In genomic region chr12:115916910-115917668, GRCh38 we compare ENCODE assay signal across 8 cellular contexts.
DNase-seq lines count a peak whose midpoint lies in the region; ATAC-seq and TF ChIP-seq lines count a peak whose summit lies in the region.

No MANE protein-coding gene starts in this region.

- H3K4me3 ChIP-seq in HEK293 (ENCODE audit: low read depth, low read length) (peak overlapping the region; percentile 15), mucosa of descending colon (no peak overlapping the region)

- no peaks in the 10 kb centered on the region for H3K4me1 ChIP-seq in HEK293 (ENCODE audit: control insufficient read depth, insufficient read depth, low read length)
- H3K4me1 ChIP-seq in mucosa of descending colon (ENCODE audit: low read depth): peaks cover 5% of the 10 kb centered on the region

- no peaks in the 10 kb centered on the region for H3K4me1 Mint-ChIP-seq in endothelial cell (ENCODE audit: unreplicated experiment)

- POLR2A ChIA-PET in HEK293 (lab: Yijun Ruan, JAX): no interaction called here

- peak; percentile 100 for ATAC-seq in mucosa of descending colon
- no peak for ATAC-seq in GM18517 (IDR thresholded peaks at IDR 0.05; ENCODE audit: unreplicated experiment)

- intact Hi-C loops in mucosa of descending colon (cut with DNase I, micrococcal nuclease): loop anchor here (5.0 to 10.0 kb wide), 2 partner anchors 1255 to 1932 kb away; no protein-coding TSS in a partner anchor

- H3K36me3 ChIP-seq in HEK293 (ENCODE audit: control insufficient read depth in 2 of 2, insufficient read depth in 1 of 2, low read length in 2 of 2) (no peaks in the 10 kb centered on the region), mucosa of descending colon (ENCODE audit: low read depth) (no peaks in the 10 kb centered on the region)

- no peaks in the 10 kb centered on the region for H3K9me3 ChIP-seq in HEK293 (ENCODE audit: control insufficient read depth, insufficient read depth, low read depth, low read length)
- no peaks in the 10 kb centered on the region for H3K9me3 ChIP-seq in mucosa of descending colon

- peaks cover 4% of the 10 kb centered on the region for H3K27me3 Mint-ChIP-seq in endothelial cell (ENCODE audit: unreplicated experiment)

- TF ChIP-seq CTCF in HEK293 (tag by site-specific recombination; IDR thresholded peaks at IDR 0.05) (peak; percentile 93), endothelial cell (IDR thresholded peaks at IDR 0.05; ENCODE audit: unreplicated experiment) (peak; percentile 99), mucosa of descending colon (IDR thresholded peaks at IDR 0.05) (peak; percentile 84)

- CTCF ChIA-PET in HEK293 (lab: Yijun Ruan, JAX): interaction anchor here (0.5 to 2.4 kb wide), 35 partner anchors 8 to 1750 kb away, joined by 3 to 15 read pairs (median 3); partner anchors contain the start of gene TBX3

- no peak overlapping the region for H3K27ac Mint-ChIP-seq in endothelial cell (ENCODE audit: unreplicated experiment)

- DNase-seq in DMS53 treated with DMSO at 0.1 percent for 48 hours (lab: John Stamatoyannopoulos, UW; ENCODE audit: unreplicated experiment) (peak; percentile 68), NCI-H2171 (lab: John Stamatoyannopoulos, UW) (peak; percentile 38), endothelial cell (ENCODE audit: low spot score) (peak; percentile 73), mucosa of descending colon (peak; percentile 67 to 85 (median 80))
- DNase-seq in activated CD8-positive, alpha-beta memory T cell treated with anti-CD3 and anti-CD28 coated beads for 4 hours (ENCODE audit: low read depth in 2 of 2): peak; percentile 39 to 48
- DNase-seq in stimulated activated CD8-positive, alpha-beta memory T cell treated with anti-CD3 and anti-CD28 coated beads, Interleukin-4, amount 100 ng/mL, for 48 hours: peak; percentile 91

- no peaks in the 10 kb centered on the region for H3K36me3 Mint-ChIP-seq in endothelial cell (ENCODE audit: low read depth, unreplicated experiment)

- no peak overlapping the region for H3K4me3 Mint-ChIP-seq in endothelial cell (ENCODE audit: unreplicated experiment)

- no peak overlapping the region for H3K27ac ChIP-seq in HEK293 (ENCODE audit: extremely low read depth, low read depth, low read length)

- H3K9me3 Mint-ChIP-seq in endothelial cell (ENCODE audit: unreplicated experiment): no peaks in the 10 kb centered on the region

TF ChIP-seq in HEK293, 187 proteins besides CTCF, POLR2A, EP300 and RAD21:
- TF ChIP-seq ZNF76 (tag by site-specific recombination; IDR thresholded peaks at IDR 0.05; ENCODE audit: borderline replicate concordance, low read depth): no peak
- TF ChIP-seq ZNF132 (tag by site-specific recombination; IDR thresholded peaks at IDR 0.05; ENCODE audit: borderline replicate concordance): no peak
- TF ChIP-seq ZNF701 (tag by site-specific recombination; IDR thresholded peaks at IDR 0.05): no peak
- 0 out of 2 replicates have a peak, but pooled peaks have one; percentile 15 for TF ChIP-seq ZNF2 (tag by site-specific recombination; IDR thresholded peaks at IDR 0.05)
- TF ChIP-seq ZIC2 (tag by site-specific recombination; IDR thresholded peaks at IDR 0.05): peak; percentile 88
- TF ChIP-seq ZNF654 (tag by site-specific recombination; IDR thresholded peaks at IDR 0.05; ENCODE audit: low read depth): peak; percentile 75
- no peak for TF ChIP-seq ZNF362 (tag by site-specific recombination; IDR thresholded peaks at IDR 0.05)
- peak; percentile 72 for TF ChIP-seq ZSCAN30 (tag by site-specific recombination; IDR thresholded peaks at IDR 0.05)
- TF ChIP-seq PBX3 (CRISPR knock-in tag; IDR thresholded peaks at IDR 0.05): no peak
- peak; percentile 63; the same call in 1 of the 2 replicates for TF ChIP-seq ZNF561 (tag by site-specific recombination; IDR thresholded peaks at IDR 0.05; ENCODE audit: borderline replicate concordance)
- no peak for TF ChIP-seq ZNF426 (tag by site-specific recombination; IDR thresholded peaks at IDR 0.05)
- peak; percentile 76; the same call in 1 of the 2 replicates for TF ChIP-seq ZNF10 (tag by site-specific recombination; IDR thresholded peaks at IDR 0.05)
- TF ChIP-seq ZBTB20 (tag by site-specific recombination; IDR thresholded peaks at IDR 0.05): 0 out of 2 replicates have a peak, but pooled peaks have one; percentile 18
- no peak for TF ChIP-seq PRDM10 (tag by site-specific recombination; IDR thresholded peaks at IDR 0.05)
- TF ChIP-seq ZNF792 (tag by site-specific recombination; IDR thresholded peaks at IDR 0.05): no peak
- peak; percentile 50; the same call in 1 of the 2 replicates for TF ChIP-seq ZFHX2 (tag by site-specific recombination; conservative IDR thresholded peaks at IDR 0.05)
- no peak for TF ChIP-seq ZNF670 (tag by site-specific recombination; IDR thresholded peaks at IDR 0.05; ENCODE audit: low read depth)
- peak; percentile 65; the same call in 1 of the 2 replicates for TF ChIP-seq ZEB2 (tag by site-specific recombination; IDR thresholded peaks at IDR 0.05)
- 0 out of 2 replicates have a peak, but pooled peaks have one; percentile 31 for TF ChIP-seq KLF10 (tag by site-specific recombination; IDR thresholded peaks at IDR 0.05)
- no peak for TF ChIP-seq ZNF335 (tag by site-specific recombination; conservative IDR thresholded peaks at IDR 0.05)
- no peak for TF ChIP-seq RBAK (tag by site-specific recombination; IDR thresholded peaks at IDR 0.05)
- no peak for TF ChIP-seq ZNF776 (tag by site-specific recombination; IDR thresholded peaks at IDR 0.05; ENCODE audit: borderline replicate concordance)
- TF ChIP-seq KLF8 (tag by site-specific recombination; IDR thresholded peaks at IDR 0.05): peak; percentile 29; the same call in 1 of the 2 replicates
- peak; percentile 75 for TF ChIP-seq ZBTB8A (tag by site-specific recombination; IDR thresholded peaks at IDR 0.05)

Comparison
In these comparisons a context has a peak if more than half of its experiments do, and no peak if none do; other contexts are left out.
1. DNase-seq: peak in every context shown above with its lines; median percentile 91 in stimulated activated CD8-positive, alpha-beta memory T cell treated with anti-CD3 and anti-CD28 coated beads, Interleukin-4, amount 100 ng/mL, for 48 hours; 80 in mucosa of descending colon; 73 in endothelial cell; 68 in DMS53 treated with DMSO at 0.1 percent for 48 hours; 44 in activated CD8-positive, alpha-beta memory T cell treated with anti-CD3 and anti-CD28 coated beads for 4 hours; 38 in NCI-H2171.